8 cellular contexts compared by ENCODE assay signal in the genomic region with DNA sequence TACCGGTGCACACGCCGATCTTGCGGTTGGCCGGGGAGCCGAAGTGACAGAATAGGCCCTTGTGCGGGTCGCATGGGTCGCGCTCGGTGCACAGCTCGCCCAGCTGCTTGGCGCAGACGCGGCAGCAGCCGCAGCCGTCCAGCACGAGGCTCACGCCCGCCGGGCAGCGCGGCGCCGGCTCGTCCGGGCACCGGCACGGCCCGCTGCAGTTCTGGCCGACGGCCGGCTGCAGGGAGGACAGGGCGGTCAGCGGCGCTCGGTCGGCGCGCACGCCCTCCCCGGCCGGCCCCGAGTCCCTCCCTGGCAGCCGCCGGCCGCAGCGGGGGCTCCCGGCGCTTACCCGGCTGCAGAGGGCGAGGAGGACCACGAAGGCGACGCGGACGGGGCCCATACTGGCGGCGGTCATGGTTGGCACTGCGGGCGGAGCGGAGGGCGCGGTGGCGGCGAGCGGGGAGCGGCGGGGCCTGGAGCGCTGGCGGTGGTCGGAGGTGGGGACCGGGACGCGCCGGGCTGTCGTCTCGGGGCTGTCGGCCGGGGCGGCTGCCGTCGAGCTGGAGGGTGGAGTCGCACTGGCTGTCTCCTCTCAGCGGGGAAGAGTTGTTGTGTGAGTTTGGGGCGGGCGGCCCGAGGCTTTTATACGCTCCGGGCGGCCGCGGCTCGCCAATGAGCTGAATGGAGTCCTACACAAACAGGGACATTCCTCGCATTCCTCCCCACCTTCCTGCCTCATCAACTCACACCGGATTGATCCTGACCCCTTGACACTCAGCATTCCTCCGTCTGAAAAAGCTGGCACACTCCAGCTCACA. TPM values are rescaled to one million over a fixed set of nuclear protein-coding genes. Genes with fewer than 3 reads are reported as not detected.
DNase-seq lines count a peak whose midpoint lies in the region; TF ChIP-seq lines count a peak whose summit lies in the region.

A gene with protein sequence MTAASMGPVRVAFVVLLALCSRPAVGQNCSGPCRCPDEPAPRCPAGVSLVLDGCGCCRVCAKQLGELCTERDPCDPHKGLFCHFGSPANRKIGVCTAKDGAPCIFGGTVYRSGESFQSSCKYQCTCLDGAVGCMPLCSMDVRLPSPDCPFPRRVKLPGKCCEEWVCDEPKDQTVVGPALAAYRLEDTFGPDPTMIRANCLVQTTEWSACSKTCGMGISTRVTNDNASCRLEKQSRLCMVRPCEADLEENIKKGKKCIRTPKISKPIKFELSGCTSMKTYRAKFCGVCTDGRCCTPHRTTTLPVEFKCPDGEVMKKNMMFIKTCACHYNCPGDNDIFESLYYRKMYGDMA (minus strand): TSS at position 606 of the 809 bp plus-strand sequence. CDS start 200 bp downstream, at position 406.

- DNase-seq in activated T-cell treated with anti-CD3 and anti-CD28 coated beads, Interleukin-2, amount 50 U/mL, for 24 hours: peak; percentile 31
- no peak for DNase-seq in activated T-cell treated with anti-CD3 and anti-CD28 coated beads for 4 hours
- peak; percentile 44 for DNase-seq in NCI-H146 treated with DMSO at 0.1 percent for 48 hours (lab: John Stamatoyannopoulos, UW; ENCODE audit: unreplicated experiment)
- DNase-seq in breast epithelium (ENCODE audit: low spot score in 2 of 2): peak; percentile 77 to 90
- peak; percentile 97 for DNase-seq in iPS DF 4.7 (ENCODE audit: extremely low read depth, low spot score)
- DNase-seq in OCI-M1 (lab: John Stamatoyannopoulos, UW): no peak
- no peak for DNase-seq in NAMALWA (ENCODE audit: low spot score)

- peak within 1 kb of the TSS; percentile 57 for H3K9ac ChIP-seq in rectal smooth muscle tissue (ENCODE audit: low read length)

- H3K4me3 ChIP-seq in breast epithelium: peak within 1 kb of the TSS; percentile 76 to 79 (median 78)
- peak within 1 kb of the TSS; percentile 84 for H3K4me3 ChIP-seq in rectal smooth muscle tissue (ENCODE audit: low read length)

- intact Hi-C loops in breast epithelium (cut with DNase I; ENCODE audit: low total_unique reads): no loop called here

- H3K27ac Mint-ChIP-seq in activated T-cell treated with anti-CD3 and anti-CD28 coated beads, Interleukin-2, amount 50 U/mL, for 24 hours: no peak within 1 kb of the TSS

- H3K9me3 ChIP-seq in breast epithelium: no peaks in the 10 kb centered on the region

- H3K4me1 Mint-ChIP-seq in activated T-cell treated with anti-CD3 and anti-CD28 coated beads, Interleukin-2, amount 50 U/mL, for 24 hours (ENCODE audit: low read depth): peaks cover 13% of the 10 kb centered on the region

- peaks cover 87% of the 10 kb centered on the region for H3K27me3 Mint-ChIP-seq in activated T-cell treated with anti-CD3 and anti-CD28 coated beads, Interleukin-2, amount 50 U/mL, for 24 hours

- H3K4me1 ChIP-seq in breast epithelium (no peaks in the 10 kb centered on the region), rectal smooth muscle tissue (ENCODE audit: control insufficient read depth, insufficient read depth, low read length) (peaks cover 14% of the 10 kb centered on the region)

- H3K36me3 ChIP-seq in breast epithelium: no peaks in the 10 kb centered on the region
- no peaks in the 10 kb centered on the region for H3K36me3 ChIP-seq in rectal smooth muscle tissue (ENCODE audit: control insufficient read depth, insufficient read depth, low read length)

- peak in 1 of 3 donors; percentile 1 for TF ChIP-seq CTCF in breast epithelium (IDR thresholded peaks at IDR 0.05)

- H3K27ac ChIP-seq in breast epithelium (peak within 1 kb of the TSS; percentile 92 to 98), rectal smooth muscle tissue (ENCODE audit: low read depth, low read length) (peak within 1 kb of the TSS; percentile 96)

- peak within 1 kb of the TSS; percentile 66 for H3K4me3 Mint-ChIP-seq in activated T-cell treated with anti-CD3 and anti-CD28 coated beads, Interleukin-2, amount 50 U/mL, for 24 hours

- H3K9me3 Mint-ChIP-seq in activated T-cell treated with anti-CD3 and anti-CD28 coated beads, Interleukin-2, amount 50 U/mL, for 24 hours: no peaks in the 10 kb centered on the region

- H3K27me3 ChIP-seq in breast epithelium (no peaks in the 10 kb centered on the region), rectal smooth muscle tissue (ENCODE audit: control insufficient read depth, insufficient read depth, low read length) (no peaks in the 10 kb centered on the region)

- TF ChIP-seq POLR2A in breast epithelium (IDR thresholded peaks at IDR 0.05): peak; percentile 64

- no peaks in the 10 kb centered on the region for H3K36me3 Mint-ChIP-seq in activated T-cell treated with anti-CD3 and anti-CD28 coated beads, Interleukin-2, amount 50 U/mL, for 24 hours (ENCODE audit: low read depth)

RNA-seq across cellular contexts. Expression of the gene that starts here (rescaled TPM):
- 100 to 1,000 TPM in 1 of 3 donors, 10 to 100 TPM in 2; 91.1 to 122 (median 95.0) TPM for total RNA-seq in breast epithelium

Comparison
In these comparisons a context has a peak if more than half of its experiments do, and no peak if none do; other contexts are left out.
1. DNase-seq: peak in activated T-cell treated with anti-CD3 and anti-CD28 coated beads, Interleukin-2, amount 50 U/mL, for 24 hours (single experiment), NCI-H146 treated with DMSO at 0.1 percent for 48 hours (single experiment), breast epithelium (2 of 2) and iPS DF 4.7 (single experiment); none in activated T-cell treated with anti-CD3 and anti-CD28 coated beads for 4 hours (single experiment), OCI-M1 (single experiment) and NAMALWA (single experiment).